ENCODE assay signal across 12 cellular contexts in genomic region chr15:78726870-78727551, GRCh38.
DNase-seq lines count a peak whose midpoint lies in the region; ATAC-seq, FAIRE-seq and TF ChIP-seq lines count a peak whose summit lies in the region.
"Had no signal": no experiment of that assay in that cellular context is flagged by ENCODE, and none has a peak within 500 bp of the region (broad histone marks: within the 10 kb centered on the region; RNA-seq: fewer than 3 reads in every experiment).

No MANE protein-coding gene starts in this region.

- H3K9me3 Mint-ChIP-seq in type B pancreatic cell: no peaks in the 10 kb centered on the region
- H3K9me3 Mint-ChIP-seq: activated naive CD8-positive, alpha-beta T cell treated with anti-CD3 and anti-CD28 coated beads, Interleukin-2, amount 10 ng/mL, durations not matched to agents 7 days and 5 days; memory B cell had no signal

- H3K27me3 Mint-ChIP-seq in type B pancreatic cell: peaks cover 11% of the 10 kb centered on the region

- H3K4me3 ChIP-seq in bronchial epithelial cell (ENCODE audit: low read depth, low read length): no peak overlapping the region
- H3K4me3 ChIP-seq: upper lobe of left lung had no signal

- peak; percentile 9 for DNase-seq in stimulated activated CD4-positive, alpha-beta T cell treated with anti-CD3 and anti-CD28 coated beads, Interleukin-4, amount 100 ng/mL, for 24 hours
- DNase-seq in stimulated activated CD4-positive, alpha-beta T cell treated with anti-CD3 and anti-CD28 coated beads, Interleukin-4, amount 100 ng/mL, for 4 hours: no peak
- peak; percentile 56 for DNase-seq in NCI-H460 (ENCODE audit: extremely low read depth, low read depth)
- DNase-seq in bronchial epithelial cell (ENCODE audit: low read depth): peak; percentile 26
- DNase-seq in type B pancreatic cell (ENCODE audit: extremely low spot score, unreplicated experiment): peak; percentile 69
- DNase-seq in activated effector memory CD4-positive, alpha-beta T cell treated with Interleukin-2 at 50 U/mL for 16 hours: no peak
- DNase-seq: activated naive CD8-positive, alpha-beta T cell treated with anti-CD3 and anti-CD28 coated beads, Interleukin-2, amount 10 ng/mL, durations not matched to agents 7 days and 5 days; upper lobe of left lung had no signal

- no peaks in the 10 kb centered on the region for H3K27me3 ChIP-seq in bronchial epithelial cell (ENCODE audit: control insufficient read depth, insufficient read depth, low read length)
- H3K27me3 ChIP-seq: upper lobe of left lung had no signal

- H3K36me3 Mint-ChIP-seq in type B pancreatic cell: no peaks in the 10 kb centered on the region
- H3K36me3 Mint-ChIP-seq: activated naive CD8-positive, alpha-beta T cell treated with anti-CD3 and anti-CD28 coated beads, Interleukin-2, amount 10 ng/mL, durations not matched to agents 7 days and 5 days; memory B cell had no signal

- peaks cover 9% of the 10 kb centered on the region for H3K4me1 Mint-ChIP-seq in type B pancreatic cell (ENCODE audit: unreplicated experiment)

- no peak for ATAC-seq in HG03280 (IDR thresholded peaks at IDR 0.05; ENCODE audit: unreplicated experiment)
- ATAC-seq in HG02571 (IDR thresholded peaks at IDR 0.05; ENCODE audit: unreplicated experiment): no peak

- FAIRE-seq in bronchial epithelial cell (lab: Jason Lieb, UNC): no peak
- FAIRE-seq: G401.6 had no signal

- no peaks in the 10 kb centered on the region for H3K36me3 ChIP-seq in bronchial epithelial cell (ENCODE audit: control insufficient read depth, insufficient read depth, low read length)
- H3K36me3 ChIP-seq: upper lobe of left lung had no signal

- no peak for TF ChIP-seq CTCF in bronchial epithelial cell (IDR thresholded peaks at IDR 0.05; ENCODE audit: insufficient read depth, low read length, severe bottlenecking)
- no peak for TF ChIP-seq CTCF in type B pancreatic cell (conservative IDR thresholded peaks at IDR 0.05)

- no peak overlapping the region for H3K27ac Mint-ChIP-seq in type B pancreatic cell
- H3K27ac Mint-ChIP-seq: activated naive CD8-positive, alpha-beta T cell treated with anti-CD3 and anti-CD28 coated beads, Interleukin-2, amount 10 ng/mL, durations not matched to agents 7 days and 5 days; memory B cell had no signal

- no peak overlapping the region for H3K4me3 Mint-ChIP-seq in type B pancreatic cell
- H3K4me3 Mint-ChIP-seq: activated naive CD8-positive, alpha-beta T cell treated with anti-CD3 and anti-CD28 coated beads, Interleukin-2, amount 10 ng/mL, durations not matched to agents 7 days and 5 days; memory B cell had no signal

Comparison
In these comparisons a context has a peak if more than half of its experiments do, and no peak if none do; other contexts are left out.
1. DNase-seq: peak in stimulated activated CD4-positive, alpha-beta T cell treated with anti-CD3 and anti-CD28 coated beads, Interleukin-4, amount 100 ng/mL, for 24 hours (single experiment), NCI-H460 (single experiment), bronchial epithelial cell (single experiment) and type B pancreatic cell (single experiment); none in stimulated activated CD4-positive, alpha-beta T cell treated with anti-CD3 and anti-CD28 coated beads, Interleukin-4, amount 100 ng/mL, for 4 hours (0 of 2) and activated effector memory CD4-positive, alpha-beta T cell treated with Interleukin-2 at 50 U/mL for 16 hours (single experiment).